Comparison of ENCODE assay signal across 3 cellular contexts in genomic region chr1:184208622-184209021, GRCh38.
"Had no signal": no experiment of that assay in that cellular context is flagged by ENCODE, and none has a peak within 500 bp of the region (broad histone marks: within the 10 kb centered on the region; RNA-seq: fewer than 3 reads in every experiment).

No MANE protein-coding gene starts in this region.

- ATAC-seq: GM12878 had no signal

- H3K4me3 ChIP-seq: GM12878 had no signal

- DNase-seq: GDM1, GF-D8 had no signal
